Comparison of ENCODE assay signal across 20 cellular contexts in the genomic region with DNA sequence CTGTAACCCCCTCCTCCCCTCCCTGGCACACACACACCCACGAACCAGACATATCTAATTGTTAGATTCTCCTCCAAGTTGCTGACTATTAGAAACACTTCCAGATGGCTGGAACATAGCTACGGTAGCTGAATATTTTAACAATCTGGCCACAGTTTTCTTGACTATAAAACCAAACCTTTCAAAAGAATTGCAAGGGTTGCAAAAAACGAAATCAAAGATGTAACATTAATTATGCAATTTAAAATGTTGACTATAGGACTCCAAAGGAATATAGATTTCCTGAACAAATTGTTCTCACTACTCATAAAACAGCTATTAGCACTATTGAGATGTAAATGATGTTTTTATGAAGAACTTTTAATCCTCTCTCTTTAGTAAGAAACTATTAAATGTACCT.
DNase-seq lines count a peak whose midpoint lies in the region; ATAC-seq, FAIRE-seq and TF ChIP-seq lines count a peak whose summit lies in the region.
"Had no signal": no experiment of that assay in that cellular context is flagged by ENCODE, and none has a peak within 500 bp of the region (broad histone marks: within the 10 kb centered on the region; RNA-seq: fewer than 3 reads in every experiment).

No MANE protein-coding gene starts in this region.

- no peak for FAIRE-seq in K562 (lab: Jason Lieb, UNC)
- FAIRE-seq: GM12892, H1 had no signal

- intact Hi-C loops in K562 (cut with micrococcal nuclease) = no loop called here

- H3K4me3 ChIP-seq in K562 = no peak overlapping the region

- H3K4me3 Mint-ChIP-seq in stimulated activated memory B cell treated with anti-CD40 and anti-IgM and Interleukin-4, amounts not matched to agents 10 μg/mL and 1 μg/mL and 100 μg/mL, for 72 hours = no peak overlapping the region
- H3K4me3 Mint-ChIP-seq: CD4-positive, CD25-positive, alpha-beta regulatory T cell; CD8-positive, alpha-beta memory T cell; H9 had no signal

- no peak overlapping the region for H3K4me2 ChIP-seq in K562 (ENCODE audit: insufficient read depth, low read length)

- DNase-seq in NCI-H1694 treated with DMSO at 0.1 percent for 48 hours (lab: John Stamatoyannopoulos, UW) (peak; percentile 18), NCI-H1694 (lab: John Stamatoyannopoulos, UW) (no peak), DMS 273 treated with DMSO at 0.1 percent for 48 hours (lab: John Stamatoyannopoulos, UW) (peak; percentile 31), K562 (ENCODE audit: extremely low read depth in 1 of 4, low spot score in 3 of 4) (no peak), cerebellum (ENCODE audit: low spot score) (no peak)
- DNase-seq in activated CD4-positive, alpha-beta T cell treated with anti-CD3 and anti-CD28 coated beads, Interleukin-2, amount 50 U/mL, for 4 hours = no peak
- DNase-seq: BE2C; C1 segment of cervical spinal cord; CD4-positive, CD25-positive, alpha-beta regulatory T cell; CD8-positive, alpha-beta memory T cell; COR-L47; DMS153; DMS79; GDM1; H9 had no signal

- TF ChIP-seq POLR2A in K562 (conservative IDR thresholded peaks at IDR 0.05) = no peak

- no peak overlapping the region for H3K9ac ChIP-seq in K562 (ENCODE audit: insufficient read depth in 1 of 2, low read depth in 2 of 2, low read length in 2 of 2)

- H3K4me1 Mint-ChIP-seq in stimulated activated memory B cell treated with anti-CD40 and anti-IgM and Interleukin-4, amounts not matched to agents 10 μg/mL and 1 μg/mL and 100 μg/mL, for 72 hours = peaks cover 8% of the 10 kb centered on the region
- H3K4me1 Mint-ChIP-seq: CD4-positive, CD25-positive, alpha-beta regulatory T cell; CD8-positive, alpha-beta memory T cell had no signal

- H3K9me3 ChIP-seq in K562 (replicated peaks; ENCODE audit: control insufficient read depth, insufficient read depth, low read depth, low read length) = no peaks in the 10 kb centered on the region
- H3K9me3 ChIP-seq: BE2C had no signal

- H3K36me3 Mint-ChIP-seq in stimulated activated memory B cell treated with anti-CD40 and anti-IgM and Interleukin-4, amounts not matched to agents 10 μg/mL and 1 μg/mL and 100 μg/mL, for 72 hours = no peaks in the 10 kb centered on the region
- H3K36me3 Mint-ChIP-seq: CD4-positive, CD25-positive, alpha-beta regulatory T cell; CD8-positive, alpha-beta memory T cell had no signal

- CTCF ChIA-PET in K562 (lab: Yijun Ruan, JAX; ENCODE audit: low intra/inter-chr PET ratio) = no interaction called here

- ATAC-seq in K562 (no peak), HG03175 (IDR thresholded peaks at IDR 0.05; ENCODE audit: unreplicated experiment) (no peak)
- no peak for ATAC-seq in stimulated activated memory B cell treated with anti-CD40 and anti-IgM and Interleukin-4, amounts not matched to agents 10 μg/mL and 1 μg/mL and 100 μg/mL, for 72 hours

- no peak overlapping the region for H2AFZ ChIP-seq in K562 (ENCODE audit: low read depth, low read length)

- peak overlapping the region; percentile 71 for H3K27ac Mint-ChIP-seq in stimulated activated memory B cell treated with anti-CD40 and anti-IgM and Interleukin-4, amounts not matched to agents 10 μg/mL and 1 μg/mL and 100 μg/mL, for 72 hours
- H3K27ac Mint-ChIP-seq: CD4-positive, CD25-positive, alpha-beta regulatory T cell; CD8-positive, alpha-beta memory T cell; H9 had no signal

- no peaks in the 10 kb centered on the region for H3K36me3 ChIP-seq in K562 (ENCODE audit: control insufficient read depth, insufficient read depth, low read length)
- H3K36me3 ChIP-seq: BE2C had no signal

- no peak for TF ChIP-seq RAD21 in K562 (CRISPR knock-in tag; conservative IDR thresholded peaks at IDR 0.05 in 1 of 2, IDR thresholded peaks at IDR 0.05 in 1 of 2)

- in situ Hi-C loops in K562 (cut with MboI) = no loop called here

- POLR2A ChIA-PET in K562 (lab: Yijun Ruan, JAX) = interaction anchor here (0.6 kb wide), 1 partner anchor 79 kb away, joined by 3 read pairs; no protein-coding TSS in a partner anchor

- H3K27ac ChIP-seq in K562 (ENCODE audit: extremely low read depth, low read depth, low read length) = no peak overlapping the region
- H3K27ac ChIP-seq: 22Rv1 had no signal

- 0% methylated on average over 3 of the region's 3 CpGs for WGBS in K562 (ENCODE audit: insufficient coverage, low coverage, missing lambda C conversion rate)

- no peaks in the 10 kb centered on the region for H3K9me1 ChIP-seq in K562 (ENCODE audit: control insufficient read depth, insufficient read depth, low read length)

- no TSS peak for BruUV-seq in K562 (replicated peaks; lab: Mats Ljungman, UMichigan)

- H4K20me1 ChIP-seq in K562 (replicated peaks; ENCODE audit: control insufficient read depth, insufficient read depth, low read length) = no peaks in the 10 kb centered on the region

- H3K9me3 Mint-ChIP-seq in stimulated activated memory B cell treated with anti-CD40 and anti-IgM and Interleukin-4, amounts not matched to agents 10 μg/mL and 1 μg/mL and 100 μg/mL, for 72 hours = no peaks in the 10 kb centered on the region
- H3K9me3 Mint-ChIP-seq: CD4-positive, CD25-positive, alpha-beta regulatory T cell; H9 had no signal

- no peak for TF ChIP-seq CTCF in K562 (IDR thresholded peaks at IDR 0.05 in 2 of 3, conservative IDR thresholded peaks at IDR 0.05 in 1 of 3; ENCODE audit: insufficient read depth in 2 of 3, low read depth in 1 of 3, low read length in 3 of 3)

- no peak for TF ChIP-seq EP300 in K562 (IDR thresholded peaks at IDR 0.05; ENCODE audit: low read length)

- H3K4me1 ChIP-seq in K562 (replicated peaks in 1 of 2; ENCODE audit: control insufficient read depth in 2 of 2, insufficient read depth in 2 of 2, low read length in 2 of 2) = no peaks in the 10 kb centered on the region
- H3K4me1 ChIP-seq: BE2C had no signal

- no peaks in the 10 kb centered on the region for H3K27me3 ChIP-seq in K562 (ENCODE audit: control insufficient read depth in 2 of 2, insufficient read depth in 2 of 2, low read length in 2 of 2)
- H3K27me3 ChIP-seq: BE2C had no signal

- H3K27me3 Mint-ChIP-seq in stimulated activated memory B cell treated with anti-CD40 and anti-IgM and Interleukin-4, amounts not matched to agents 10 μg/mL and 1 μg/mL and 100 μg/mL, for 72 hours = no peaks in the 10 kb centered on the region
- H3K27me3 Mint-ChIP-seq: CD4-positive, CD25-positive, alpha-beta regulatory T cell; CD8-positive, alpha-beta memory T cell had no signal

- no peaks in the 10 kb centered on the region for H3K79me2 ChIP-seq in K562 (ENCODE audit: control insufficient read depth, insufficient read depth, low read length)

TF ChIP-seq in K562, 482 proteins besides CTCF, POLR2A, EP300 and RAD21:
- TF ChIP-seq ZNF316 (IDR thresholded peaks at IDR 0.05) (peak; percentile 60), MAFG (tag; conservative IDR thresholded peaks at IDR 0.05) (peak; percentile 26; the same call in 1 of the 2 replicates), TBP (optimal IDR thresholded peaks at IDR 0.05; ENCODE audit: low read depth, low read length) (no peak), MAFF (IDR thresholded peaks at IDR 0.05; ENCODE audit: low read length) (0 out of 2 replicates have a peak, but pooled peaks have one; percentile 12), FOXP4 (CRISPR knock-in tag; IDR thresholded peaks at IDR 0.05; ENCODE audit: borderline replicate concordance) (no peak), C11orf30 (IDR thresholded peaks at IDR 0.05; ENCODE audit: low read depth) (0 out of 2 replicates have a peak, but pooled peaks have one; percentile 10), MAFK (IDR thresholded peaks at IDR 0.05; ENCODE audit: low read length) (peak; percentile 50; the same call in 1 of the 2 replicates), ZNF124 (CRISPR knock-in tag; IDR thresholded peaks at IDR 0.05) (no peak)

Comparison
In these comparisons a context has a peak if more than half of its experiments do, and no peak if none do; other contexts are left out.
1. DNase-seq: peak in NCI-H1694 treated with DMSO at 0.1 percent for 48 hours (single experiment) and DMS 273 treated with DMSO at 0.1 percent for 48 hours (single experiment); none in NCI-H1694 (single experiment), K562 (0 of 4), activated CD4-positive, alpha-beta T cell treated with anti-CD3 and anti-CD28 coated beads, Interleukin-2, amount 50 U/mL, for 4 hours (0 of 2) and cerebellum (single experiment).